8 cellular contexts compared by ENCODE assay signal in the genomic region with DNA sequence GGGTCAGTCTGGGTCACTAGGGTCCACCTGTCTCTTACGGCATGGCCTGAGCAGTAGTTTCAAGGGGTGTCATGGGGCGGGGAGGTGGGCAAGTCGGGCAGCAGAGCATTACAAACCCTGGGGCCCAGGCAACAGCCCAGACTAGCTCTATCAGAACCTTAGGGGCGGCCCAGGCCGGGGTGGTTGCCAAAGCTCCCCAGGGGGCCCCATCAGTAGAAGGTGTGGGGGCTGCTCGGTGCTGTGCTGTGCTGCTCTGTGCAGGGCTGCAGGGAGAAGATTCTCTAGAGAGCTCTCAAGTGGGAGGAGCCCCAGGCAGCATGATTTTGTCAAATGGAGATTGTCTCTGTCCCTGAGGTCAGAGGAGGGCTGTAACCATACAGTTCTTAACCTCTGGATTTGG. TPM values are rescaled to one million over a fixed set of nuclear protein-coding genes. Genes with fewer than 3 reads are reported as not detected.
DNase-seq lines count a peak whose midpoint lies in the region; ATAC-seq, FAIRE-seq and TF ChIP-seq lines count a peak whose summit lies in the region.

No MANE protein-coding gene starts in this region.

- peaks cover 14 to 21% of the 10 kb centered on the region in 2 experiments; a peak in 4 of 5 replicates for H3K4me1 ChIP-seq in K562 (replicated peaks in 1 of 2; ENCODE audit: control insufficient read depth in 2 of 2, insufficient read depth in 2 of 2, low read length in 2 of 2)
- H3K4me1 ChIP-seq in uterus, result no peaks in the 10 kb centered on the region

- H3K27ac ChIP-seq in K562 (ENCODE audit: extremely low read depth, low read depth, low read length), result peak overlapping the region; percentile 64; the same call in 1 of the 3 replicates
- no peak overlapping the region for H3K27ac ChIP-seq in uterus

- no peaks in the 10 kb centered on the region for H3K9me1 ChIP-seq in K562 (ENCODE audit: control insufficient read depth, insufficient read depth, low read length)

- no peaks in the 10 kb centered on the region for H3K27me3 ChIP-seq in K562 (ENCODE audit: control insufficient read depth in 2 of 2, insufficient read depth in 2 of 2, low read length in 2 of 2)
- no peaks in the 10 kb centered on the region for H3K27me3 ChIP-seq in uterus

- no peak for TF ChIP-seq EP300 in K562 (IDR thresholded peaks at IDR 0.05; ENCODE audit: low read length)

- BruUV-seq in K562 (replicated peaks; lab: Mats Ljungman, UMichigan), result no TSS peak

- WGBS in K562 (ENCODE audit: insufficient coverage, low coverage, missing lambda C conversion rate), result 7% methylated on average over 3 of the region's 6 CpGs

- peak; percentile 39 for ATAC-seq in HG03520 (IDR thresholded peaks at IDR 0.05; ENCODE audit: unreplicated experiment)
- peak; percentile 87 for ATAC-seq in K562
- ATAC-seq in HG03457 (IDR thresholded peaks at IDR 0.05; ENCODE audit: unreplicated experiment), result no peak

- FAIRE-seq in GM12891 (lab: Jason Lieb, UNC) (peak; percentile 41), K562 (lab: Jason Lieb, UNC) (peak; percentile 71)

- in situ Hi-C loops in K562 (cut with MboI), result no loop called here

- CTCF ChIA-PET in K562 (lab: Yijun Ruan, JAX; ENCODE audit: low intra/inter-chr PET ratio), result no interaction called here

- H3K79me2 ChIP-seq in K562 (ENCODE audit: control insufficient read depth, insufficient read depth, low read length), result no peaks in the 10 kb centered on the region

- TF ChIP-seq POLR2A in GM12891 (IDR thresholded peaks at IDR 0.05; ENCODE audit: low read depth, low read length) (no peak), K562 (conservative IDR thresholded peaks at IDR 0.05) (no peak), uterus (IDR thresholded peaks at IDR 0.05) (no peak)

- POLR2A ChIA-PET in K562 (lab: Yijun Ruan, JAX), result interaction anchor here (1.0 to 1.7 kb wide), 3 partner anchors 10 to 18 kb away, joined by 3 to 5 read pairs (median 5); no protein-coding TSS in a partner anchor

- peak overlapping the region; percentile 17; the same call in 1 of the 2 replicates for H3K4me3 ChIP-seq in K562
- H3K4me3 ChIP-seq in uterus, result no peak overlapping the region

- H4K20me1 ChIP-seq in K562 (replicated peaks; ENCODE audit: control insufficient read depth, insufficient read depth, low read length), result no peaks in the 10 kb centered on the region

- H2AFZ ChIP-seq in K562 (ENCODE audit: low read depth, low read length), result peak overlapping the region; percentile 79

- intact Hi-C loops in K562 (cut with micrococcal nuclease) (loop anchor here (2.0 kb wide), 1 partner anchor 17 kb away; no protein-coding TSS in a partner anchor), uterus (cut with DNase I; ENCODE audit: low total_unique reads) (no loop called here)

- H3K9me3 ChIP-seq in K562 (replicated peaks; ENCODE audit: control insufficient read depth, insufficient read depth, low read depth, low read length) (no peaks in the 10 kb centered on the region), uterus (no peaks in the 10 kb centered on the region)

- TF ChIP-seq RAD21 in K562 (CRISPR knock-in tag; conservative IDR thresholded peaks at IDR 0.05 in 1 of 2, IDR thresholded peaks at IDR 0.05 in 1 of 2), result no peak

- no peak for TF ChIP-seq CTCF in GM20000 (IDR thresholded peaks at IDR 0.05; ENCODE audit: extremely low read depth, missing control alignments)
- TF ChIP-seq CTCF in K562 (IDR thresholded peaks at IDR 0.05 in 2 of 3, conservative IDR thresholded peaks at IDR 0.05 in 1 of 3; ENCODE audit: insufficient read depth in 2 of 3, low read depth in 1 of 3, low read length in 3 of 3), result no peak
- TF ChIP-seq CTCF in uterus (IDR thresholded peaks at IDR 0.05), result no peak

- H3K36me3 ChIP-seq in K562 (ENCODE audit: control insufficient read depth, insufficient read depth, low read length) (no peaks in the 10 kb centered on the region), uterus (no peaks in the 10 kb centered on the region)

- DNase-seq in GM12891 (ENCODE audit: insufficient read length, low spot score), result no peak
- DNase-seq in GM20000 (ENCODE audit: low spot score), result peak; percentile 30
- DNase-seq in K562 (ENCODE audit: extremely low read depth in 1 of 4, low spot score in 3 of 4), result peak; percentile 48 to 76 (median 55)
- DNase-seq in NCI-H1048 (lab: John Stamatoyannopoulos, UW), result no peak
- DNase-seq in effector CD4-positive, alpha-beta T cell, result no peak
- no peak for DNase-seq in uterus

- H3K4me2 ChIP-seq in K562 (ENCODE audit: insufficient read depth, low read length), result peak overlapping the region; percentile 52; the same call in 1 of the 2 replicates

- H3K9ac ChIP-seq in K562 (ENCODE audit: insufficient read depth in 1 of 2, low read depth in 2 of 2, low read length in 2 of 2), result peak overlapping the region in 1 of 2 experiments; percentile 79; a peak in 1 of 4 replicates

TF ChIP-seq in GM12891, 5 proteins besides CTCF, POLR2A, EP300 and RAD21:
- TF ChIP-seq POU2F2 (IDR thresholded peaks at IDR 0.05; ENCODE audit: low read depth, low read length) (no peak), TAF1 (IDR thresholded peaks at IDR 0.05; ENCODE audit: low read depth, low read length) (no peak), SPI1 (IDR thresholded peaks at IDR 0.05; ENCODE audit: low read depth, low read length) (no peak), PAX5 (IDR thresholded peaks at IDR 0.05; ENCODE audit: insufficient read depth, low read length, severe bottlenecking) (no peak), POLR2AphosphoS5 (IDR thresholded peaks at IDR 0.05; ENCODE audit: low read depth, low read length) (no peak)

TF ChIP-seq in K562, 482 proteins besides CTCF, POLR2A, EP300 and RAD21:
- no peak for TF ChIP-seq ZNF717 (CRISPR knock-in tag; IDR thresholded peaks at IDR 0.05)
- no peak for TF ChIP-seq RCOR1 (IDR thresholded peaks at IDR 0.05; ENCODE audit: borderline replicate concordance in 1 of 2, low read depth in 2 of 2, low read length in 2 of 2)
- no peak for TF ChIP-seq NR2C1 (IDR thresholded peaks at IDR 0.05)
- no peak for TF ChIP-seq NR2C1 (tag; IDR thresholded peaks at IDR 0.05)
- peak; percentile 21 for TF ChIP-seq TAF1 (IDR thresholded peaks at IDR 0.05; ENCODE audit: control insufficient read depth, extremely low read depth, insufficient read depth, low read length, severe bottlenecking)
- no peak for TF ChIP-seq MAFG (tag; conservative IDR thresholded peaks at IDR 0.05)
- no peak for TF ChIP-seq CSDE1 (IDR thresholded peaks at IDR 0.05)
- TF ChIP-seq CBFA2T3 (IDR thresholded peaks at IDR 0.05), result peak; percentile 50; the same call in 1 of the 2 replicates
- TF ChIP-seq, protein P1, sequence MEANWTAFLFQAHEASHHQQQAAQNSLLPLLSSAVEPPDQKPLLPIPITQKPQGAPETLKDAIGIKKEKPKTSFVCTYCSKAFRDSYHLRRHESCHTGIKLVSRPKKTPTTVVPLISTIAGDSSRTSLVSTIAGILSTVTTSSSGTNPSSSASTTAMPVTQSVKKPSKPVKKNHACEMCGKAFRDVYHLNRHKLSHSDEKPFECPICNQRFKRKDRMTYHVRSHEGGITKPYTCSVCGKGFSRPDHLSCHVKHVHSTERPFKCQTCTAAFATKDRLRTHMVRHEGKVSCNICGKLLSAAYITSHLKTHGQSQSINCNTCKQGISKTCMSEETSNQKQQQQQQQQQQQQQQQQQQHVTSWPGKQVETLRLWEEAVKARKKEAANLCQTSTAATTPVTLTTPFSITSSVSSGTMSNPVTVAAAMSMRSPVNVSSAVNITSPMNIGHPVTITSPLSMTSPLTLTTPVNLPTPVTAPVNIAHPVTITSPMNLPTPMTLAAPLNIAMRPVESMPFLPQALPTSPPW (CRISPR knock-in tag; IDR thresholded peaks at IDR 0.05), result peak; percentile 30; the same call in 1 of the 2 replicates
- no peak for TF ChIP-seq BACH1 (tag; IDR thresholded peaks at IDR 0.05)
- no peak for TF ChIP-seq SRSF7 (optimal IDR thresholded peaks at IDR 0.05; ENCODE audit: low read depth, low read length)

RNA-seq across cellular contexts. Expression of a gene that starts 36.4 kb away (rescaled TPM):
- 0.30 TPM for polyA plus RNA-seq in GM12891 (2012; ENCODE audit: low read depth, missing spikeins)
- 0.23 and 0.60 TPM in 2 replicates for total RNA-seq in K562 (2011; cell fraction: chromatin; rRNA removed; ENCODE audit: low replicate concordance)
- 0.53 TPM in 1 of 2 replicates, not detected in the other for total RNA-seq in K562 (2011; cell fraction: nucleolus; rRNA removed)
- not detected in 2 replicates for total RNA-seq in K562 (2011; cell fraction: nucleoplasm; rRNA removed)
- total RNA-seq in K562 (2014; rRNA removed) (not detected in 2 replicates), K562 (2014; rRNA removed; fragmentation: Illumina TruSeq; extraction: Trizol) (not detected in 2 replicates), K562 (2015; rRNA removed; fragmentation: Illumina TruSeq; extraction: Trizol) (not detected in 2 replicates), K562 (2021) (0.20 TPM in 2 replicates), uterus (10 to 100 TPM in 1 of 4 donors, under 1 TPM in 1, not detected in 2; 0.95 to 26.0 TPM)
- polyA plus RNA-seq in K562 (2011; rRNA removed) (0.14 and 0.28 TPM in 2 replicates), K562 (2014; fragmentation: Illumina TruSeq; extraction: Trizol) (0.40 TPM in 1 of 2 replicates, not detected in the other), K562 (2014; fragmentation: Nextera tagmentation; extraction: Ambion mirVana) (not detected), K562 (2014; rRNA removed) (0.19 TPM in 1 of 2 replicates, not detected in the other)
- 0.15 and 0.37 TPM in 2 replicates for polyA plus RNA-seq in K562 (2011; cell fraction: cytosol; rRNA removed)
- 0.49 and 0.55 TPM in 2 replicates for polyA plus RNA-seq in K562 (2011; cell fraction: nucleus; rRNA removed)
- polyA plus RNA-seq in K562 (2012), result 0.08 and 0.22 TPM in 2 replicates
- polyA minus RNA-seq in K562 (2011; rRNA and poly(A)+ RNA removed), result not detected in 2 replicates
- not detected in 2 replicates for polyA minus RNA-seq in K562 (2011; cell fraction: cytosol; rRNA and poly(A)+ RNA removed)
- not detected in 2 replicates for polyA minus RNA-seq in K562 (2011; cell fraction: nucleus; rRNA and poly(A)+ RNA removed)

Comparison
In these comparisons a context has a peak if more than half of its experiments do, and no peak if none do; other contexts are left out.
1. DNase-seq: peak in GM20000 (single experiment) and K562 (4 of 4); none in GM12891 (single experiment), NCI-H1048 (single experiment), effector CD4-positive, alpha-beta T cell (single experiment) and uterus (0 of 2).